ENCODE assay signal across 2 cellular contexts in genomic region chr1:208252126-208252853, GRCh38.
TF ChIP-seq lines count a peak whose summit lies in the region.

No MANE protein-coding gene starts in this region.

TF ChIP-seq in HCT116, 20 proteins besides CTCF, POLR2A, EP300 and RAD21:
- TF ChIP-seq ATF3 (IDR thresholded peaks at IDR 0.05) (no peak), POLR2AphosphoS5 (IDR thresholded peaks at IDR 0.05; ENCODE audit: low read depth, low read length) (no peak), SRF (IDR thresholded peaks at IDR 0.05; ENCODE audit: low read depth) (no peak), REST (IDR thresholded peaks at IDR 0.05; ENCODE audit: low read depth) (no peak), ZBTB33 (IDR thresholded peaks at IDR 0.05; ENCODE audit: extremely low read depth, insufficient replicate concordance, low read length) (no peak), YY1 (IDR thresholded peaks at IDR 0.05; ENCODE audit: extremely low read depth, insufficient replicate concordance, low read depth, low read length) (no peak), ZFX (IDR thresholded peaks at IDR 0.05) (no peak), SP1 (IDR thresholded peaks at IDR 0.05; ENCODE audit: low read depth) (no peak)

TF ChIP-seq in K562, 482 proteins besides CTCF, POLR2A, EP300 and RAD21:
- no peak for TF ChIP-seq ZNF589 (CRISPR knock-in tag; IDR thresholded peaks at IDR 0.05; ENCODE audit: low read depth)
- peak; percentile 29; the same call in 1 of the 2 replicates for TF ChIP-seq SMC3 (conservative IDR thresholded peaks at IDR 0.05; ENCODE audit: insufficient read depth, low read depth, low read length)
- peak; percentile 50; the same call in 1 of the 2 replicates for TF ChIP-seq STAG1 (CRISPR knock-in tag; IDR thresholded peaks at IDR 0.05; ENCODE audit: borderline replicate concordance)
